19 cellular contexts compared by ENCODE assay signal in the genomic region with DNA sequence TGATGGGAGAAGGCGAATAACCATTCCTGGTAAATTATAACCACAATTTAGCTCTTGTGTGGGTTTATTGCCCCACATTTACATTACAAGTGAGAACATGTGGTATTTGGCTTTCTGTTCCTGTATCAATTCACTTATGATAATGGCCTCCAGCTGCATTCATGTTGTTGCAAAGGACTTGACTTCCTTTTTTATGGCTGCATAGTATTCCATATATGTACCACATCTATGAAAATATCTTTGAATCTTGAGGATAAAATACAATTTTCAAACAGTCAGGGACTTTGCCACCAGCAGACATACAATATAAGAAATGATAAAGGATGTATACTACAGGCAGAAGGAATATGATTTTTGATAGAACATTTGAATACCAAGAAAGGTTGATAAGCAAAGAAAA. TPM values are rescaled to one million over a fixed set of nuclear protein-coding genes. Genes with fewer than 3 reads are reported as not detected.
DNase-seq lines count a peak whose midpoint lies in the region; ATAC-seq, FAIRE-seq and TF ChIP-seq lines count a peak whose summit lies in the region.
"Had no signal": no experiment of that assay in that cellular context is flagged by ENCODE, and none has a peak within 500 bp of the region (broad histone marks: within the 10 kb centered on the region; RNA-seq: fewer than 3 reads in every experiment).

No MANE protein-coding gene starts in this region.

- H3K36me3 Mint-ChIP-seq in astrocyte (ENCODE audit: low read depth, unreplicated experiment) (no peaks in the 10 kb centered on the region), endothelial cell (ENCODE audit: low read depth, unreplicated experiment) (peaks cover 4% of the 10 kb centered on the region)

- TF ChIP-seq CTCF in astrocyte (IDR thresholded peaks at IDR 0.05; ENCODE audit: insufficient read depth, low read depth, low read length) (no peak), endothelial cell (IDR thresholded peaks at IDR 0.05; ENCODE audit: unreplicated experiment) (no peak)

- no peaks in the 10 kb centered on the region for H3K9me3 ChIP-seq in astrocyte (ENCODE audit: insufficient read depth, low read depth, low read length)
- H3K9me3 ChIP-seq: Caco-2 had no signal

- H3K9ac ChIP-seq in astrocyte (ENCODE audit: low read length) = no peak overlapping the region
- H3K9ac ChIP-seq: BLaER1 treated with 17β-estradiol and CSF1 and Interleukin-3, amounts not matched to agents 10 nM and 100 nM had no signal

- H3K9me3 Mint-ChIP-seq in astrocyte (ENCODE audit: unreplicated experiment) (peaks cover 3% of the 10 kb centered on the region), endothelial cell (ENCODE audit: unreplicated experiment) (no peaks in the 10 kb centered on the region)
- H3K9me3 Mint-ChIP-seq: CD4-positive, alpha-beta T cell; CD8-positive, alpha-beta T cell had no signal

- H3K4me2 ChIP-seq in astrocyte (ENCODE audit: low read length) = no peak overlapping the region
- H3K4me2 ChIP-seq: BLaER1 treated with 17β-estradiol and CSF1 and Interleukin-3, amounts not matched to agents 10 nM and 100 nM had no signal

- no peaks in the 10 kb centered on the region for H3K4me1 ChIP-seq in astrocyte (ENCODE audit: insufficient read depth, low read length)
- H3K4me1 ChIP-seq: Caco-2 had no signal

- H3K27ac Mint-ChIP-seq in astrocyte (ENCODE audit: unreplicated experiment) = no peak overlapping the region
- H3K27ac Mint-ChIP-seq in endothelial cell (ENCODE audit: unreplicated experiment) = no peak overlapping the region
- H3K27ac Mint-ChIP-seq: B cell; CD4-positive, alpha-beta T cell; CD8-positive, alpha-beta T cell had no signal

- no peak for ATAC-seq in GM19035 (IDR thresholded peaks at IDR 0.05; ENCODE audit: unreplicated experiment)
- ATAC-seq: CD8-positive, alpha-beta T cell had no signal

- no peaks in the 10 kb centered on the region for H3K27me3 ChIP-seq in astrocyte (ENCODE audit: insufficient read depth, low read length)

- H3K27ac ChIP-seq in astrocyte (ENCODE audit: low read depth, low read length) = no peak overlapping the region
- H3K27ac ChIP-seq: BLaER1 treated with 17β-estradiol and CSF1 and Interleukin-3, amounts not matched to agents 10 nM and 100 nM; C4-2B had no signal

- H3K4me1 Mint-ChIP-seq in astrocyte (ENCODE audit: low read depth, unreplicated experiment) (peaks cover 6% of the 10 kb centered on the region), endothelial cell (ENCODE audit: unreplicated experiment) (peaks cover 8% of the 10 kb centered on the region)
- H3K4me1 Mint-ChIP-seq: B cell had no signal

- no peaks in the 10 kb centered on the region for H3K27me3 Mint-ChIP-seq in astrocyte (ENCODE audit: low read depth, unreplicated experiment)
- peaks cover 1% of the 10 kb centered on the region for H3K27me3 Mint-ChIP-seq in endothelial cell (ENCODE audit: unreplicated experiment)
- H3K27me3 Mint-ChIP-seq: B cell; CD4-positive, alpha-beta T cell had no signal

- H4K20me1 ChIP-seq in astrocyte (ENCODE audit: insufficient read depth, low read length) = no peaks in the 10 kb centered on the region

- H3K4me3 ChIP-seq in astrocyte (ENCODE audit: insufficient read depth, low read depth, low read length) = no peak overlapping the region
- H3K4me3 ChIP-seq: BLaER1 treated with 17β-estradiol and CSF1 and Interleukin-3, amounts not matched to agents 10 nM and 100 nM had no signal

- TF ChIP-seq POLR2A in GM12891 (IDR thresholded peaks at IDR 0.05; ENCODE audit: low read depth, low read length) = no peak

- H3K4me3 Mint-ChIP-seq in astrocyte (ENCODE audit: unreplicated experiment) (no peak overlapping the region), endothelial cell (ENCODE audit: unreplicated experiment) (no peak overlapping the region)
- H3K4me3 Mint-ChIP-seq: B cell; CD4-positive, alpha-beta T cell; CD8-positive, alpha-beta T cell had no signal

- peak; percentile 23 for FAIRE-seq in GM12891 (lab: Jason Lieb, UNC)
- FAIRE-seq in astrocyte (lab: Jason Lieb, UNC) = peak; percentile 73
- FAIRE-seq: D721Med, GM12892, GM18507 had no signal

- DNase-seq in GM12891 (ENCODE audit: insufficient read length, low spot score) = no peak
- no peak for DNase-seq in astrocyte (ENCODE audit: low read depth)
- no peak for DNase-seq in OCI-M1 (lab: John Stamatoyannopoulos, UW)
- no peak for DNase-seq in endothelial cell (ENCODE audit: low spot score)
- DNase-seq: 8988T; AML-193; Caco-2; Calu3; CD4-positive, alpha-beta T cell; CD8-positive, alpha-beta T cell; DMS79 treated with DMSO at 0.1 percent for 48 hours; GF-D8 had no signal

- H3K79me2 ChIP-seq in astrocyte (ENCODE audit: insufficient read depth, low read length) = no peaks in the 10 kb centered on the region

- no peak overlapping the region for H2AFZ ChIP-seq in astrocyte (ENCODE audit: low read depth, low read length)

- H3K36me3 ChIP-seq in astrocyte (ENCODE audit: insufficient read depth, low read length) = no peaks in the 10 kb centered on the region
- H3K36me3 ChIP-seq: BLaER1 treated with 17β-estradiol and CSF1 and Interleukin-3, amounts not matched to agents 10 nM and 100 nM had no signal

TF ChIP-seq in GM12891, 5 proteins besides CTCF, POLR2A, EP300 and RAD21:
- TF ChIP-seq PAX5 (IDR thresholded peaks at IDR 0.05; ENCODE audit: insufficient read depth, low read length, severe bottlenecking) (no peak), POU2F2 (IDR thresholded peaks at IDR 0.05; ENCODE audit: low read depth, low read length) (no peak), POLR2AphosphoS5 (IDR thresholded peaks at IDR 0.05; ENCODE audit: low read depth, low read length) (no peak), SPI1 (IDR thresholded peaks at IDR 0.05; ENCODE audit: low read depth, low read length) (no peak), TAF1 (IDR thresholded peaks at IDR 0.05; ENCODE audit: low read depth, low read length) (no peak)
TF ChIP-seq in GM12891: peak in this region for 0.

RNA-seq across cellular contexts. Expression of gene RAP2C, which starts 27.3 kb away (rescaled TPM):
- 20.6 TPM for polyA plus RNA-seq in GM12891 (2012; ENCODE audit: low read depth, missing spikeins)
- total RNA-seq in astrocyte (29.0 and 31.2 TPM in 2 replicates), endothelial cell (ENCODE audit: unreplicated experiment) (50.0 TPM)
